ENCODE assay signal across 1 cellular context in genomic region chrX:154409222-154409871, GRCh38.
A peak's percentile ranks its signal among the peaks of the same experiment; 100 is the strongest.
TF ChIP-seq lines count a peak whose summit lies in the region.

DNASE1L1 (minus strand) TSS chrX:154409254; CDS start chrX:154405568, 3,686 bp downstream.

TF ChIP-seq in HepG2, 621 proteins besides CTCF, POLR2A, EP300 and RAD21 (continued from another document and continues in another):
- peak; percentile 34; the same call in 1 of the 2 replicates for TF ChIP-seq PATZ1 (CRISPR knock-in tag; IDR thresholded peaks at IDR 0.05)
- TF ChIP-seq ZNF549 (CRISPR knock-in tag; IDR thresholded peaks at IDR 0.05): no peak
- peak; percentile 46; the same call in 1 of the 2 replicates for TF ChIP-seq KDM2A (CRISPR knock-in tag; IDR thresholded peaks at IDR 0.05; ENCODE audit: borderline replicate concordance, low read depth)
- TF ChIP-seq ZFX (CRISPR knock-in tag; IDR thresholded peaks at IDR 0.05; ENCODE audit: low read depth): peak; percentile 64; the same call in 1 of the 2 replicates
- TF ChIP-seq, protein P1, sequence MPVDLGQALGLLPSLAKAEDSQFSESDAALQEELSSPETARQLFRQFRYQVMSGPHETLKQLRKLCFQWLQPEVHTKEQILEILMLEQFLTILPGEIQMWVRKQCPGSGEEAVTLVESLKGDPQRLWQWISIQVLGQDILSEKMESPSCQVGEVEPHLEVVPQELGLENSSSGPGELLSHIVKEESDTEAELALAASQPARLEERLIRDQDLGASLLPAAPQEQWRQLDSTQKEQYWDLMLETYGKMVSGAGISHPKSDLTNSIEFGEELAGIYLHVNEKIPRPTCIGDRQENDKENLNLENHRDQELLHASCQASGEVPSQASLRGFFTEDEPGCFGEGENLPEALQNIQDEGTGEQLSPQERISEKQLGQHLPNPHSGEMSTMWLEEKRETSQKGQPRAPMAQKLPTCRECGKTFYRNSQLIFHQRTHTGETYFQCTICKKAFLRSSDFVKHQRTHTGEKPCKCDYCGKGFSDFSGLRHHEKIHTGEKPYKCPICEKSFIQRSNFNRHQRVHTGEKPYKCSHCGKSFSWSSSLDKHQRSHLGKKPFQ (CRISPR knock-in tag; IDR thresholded peaks at IDR 0.05; ENCODE audit: insufficient replicate concordance): peak; percentile 32
- 0 out of 2 replicates have a peak, but pooled peaks have one; percentile 35 for TF ChIP-seq SP2 (CRISPR knock-in tag; IDR thresholded peaks at IDR 0.05)
- no peak for TF ChIP-seq JARID2 (CRISPR knock-in tag; IDR thresholded peaks at IDR 0.05; ENCODE audit: insufficient replicate concordance)
- peak; percentile 64; the same call in 1 of the 2 replicates for TF ChIP-seq ARID4A (CRISPR knock-in tag; IDR thresholded peaks at IDR 0.05; ENCODE audit: borderline replicate concordance)
- TF ChIP-seq MAFK (conservative IDR thresholded peaks at IDR 0.05 in 1 of 2, IDR thresholded peaks at IDR 0.05 in 1 of 2; ENCODE audit: low read length in 2 of 2): no peak
- TF ChIP-seq SAP130 (CRISPR knock-in tag; IDR thresholded peaks at IDR 0.05; ENCODE audit: low read depth): peak; percentile 71
- TF ChIP-seq ZNF788 (CRISPR knock-in tag; IDR thresholded peaks at IDR 0.05; ENCODE audit: borderline replicate concordance): peak; percentile 57; the same call in 1 of the 2 replicates
- TF ChIP-seq, protein P2, sequence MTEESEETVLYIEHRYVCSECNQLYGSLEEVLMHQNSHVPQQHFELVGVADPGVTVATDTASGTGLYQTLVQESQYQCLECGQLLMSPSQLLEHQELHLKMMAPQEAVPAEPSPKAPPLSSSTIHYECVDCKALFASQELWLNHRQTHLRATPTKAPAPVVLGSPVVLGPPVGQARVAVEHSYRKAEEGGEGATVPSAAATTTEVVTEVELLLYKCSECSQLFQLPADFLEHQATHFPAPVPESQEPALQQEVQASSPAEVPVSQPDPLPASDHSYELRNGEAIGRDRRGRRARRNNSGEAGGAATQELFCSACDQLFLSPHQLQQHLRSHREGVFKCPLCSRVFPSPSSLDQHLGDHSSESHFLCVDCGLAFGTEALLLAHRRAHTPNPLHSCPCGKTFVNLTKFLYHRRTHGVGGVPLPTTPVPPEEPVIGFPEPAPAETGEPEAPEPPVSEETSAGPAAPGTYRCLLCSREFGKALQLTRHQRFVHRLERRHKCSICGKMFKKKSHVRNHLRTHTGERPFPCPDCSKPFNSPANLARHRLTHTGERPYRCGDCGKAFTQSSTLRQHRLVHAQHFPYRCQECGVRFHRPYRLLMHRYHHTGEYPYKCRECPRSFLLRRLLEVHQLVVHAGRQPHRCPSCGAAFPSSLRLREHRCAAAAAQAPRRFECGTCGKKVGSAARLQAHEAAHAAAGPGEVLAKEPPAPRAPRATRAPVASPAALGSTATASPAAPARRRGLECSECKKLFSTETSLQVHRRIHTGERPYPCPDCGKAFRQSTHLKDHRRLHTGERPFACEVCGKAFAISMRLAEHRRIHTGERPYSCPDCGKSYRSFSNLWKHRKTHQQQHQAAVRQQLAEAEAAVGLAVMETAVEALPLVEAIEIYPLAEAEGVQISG (CRISPR knock-in tag; IDR thresholded peaks at IDR 0.05): 0 out of 2 replicates have a peak, but pooled peaks have one; percentile 12
- TF ChIP-seq FOSL1 (CRISPR knock-in tag; IDR thresholded peaks at IDR 0.05; ENCODE audit: borderline replicate concordance): peak; percentile 57; the same call in 1 of the 2 replicates
- 0 out of 3 replicates have a peak, but pooled peaks have one; percentile 36 for TF ChIP-seq MXI1 (IDR thresholded peaks at IDR 0.05; ENCODE audit: borderline replicate concordance, low read depth, low read length)
- peak; percentile 39; the same call in 1 of the 2 replicates for TF ChIP-seq POLR2G (IDR thresholded peaks at IDR 0.05; ENCODE audit: low read depth, low read length)
- TF ChIP-seq, protein P3, sequence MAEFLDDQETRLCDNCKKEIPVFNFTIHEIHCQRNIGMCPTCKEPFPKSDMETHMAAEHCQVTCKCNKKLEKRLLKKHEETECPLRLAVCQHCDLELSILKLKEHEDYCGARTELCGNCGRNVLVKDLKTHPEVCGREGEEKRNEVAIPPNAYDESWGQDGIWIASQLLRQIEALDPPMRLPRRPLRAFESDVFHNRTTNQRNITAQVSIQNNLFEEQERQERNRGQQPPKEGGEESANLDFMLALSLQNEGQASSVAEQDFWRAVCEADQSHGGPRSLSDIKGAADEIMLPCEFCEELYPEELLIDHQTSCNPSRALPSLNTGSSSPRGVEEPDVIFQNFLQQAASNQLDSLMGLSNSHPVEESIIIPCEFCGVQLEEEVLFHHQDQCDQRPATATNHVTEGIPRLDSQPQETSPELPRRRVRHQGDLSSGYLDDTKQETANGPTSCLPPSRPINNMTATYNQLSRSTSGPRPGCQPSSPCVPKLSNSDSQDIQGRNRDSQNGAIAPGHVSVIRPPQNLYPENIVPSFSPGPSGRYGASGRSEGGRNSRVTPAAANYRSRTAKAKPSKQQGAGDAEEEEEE (CRISPR knock-in tag; IDR thresholded peaks at IDR 0.05; ENCODE audit: borderline replicate concordance): no peak
- peak; percentile 38; the same call in 1 of the 2 replicates for TF ChIP-seq MYC (CRISPR knock-in tag; IDR thresholded peaks at IDR 0.05; ENCODE audit: borderline replicate concordance)
- 0 out of 2 replicates have a peak, but pooled peaks have one; percentile 55 for TF ChIP-seq ZNF501 (CRISPR knock-in tag; IDR thresholded peaks at IDR 0.05)
- peak; percentile 93 for TF ChIP-seq FOSL2 (CRISPR knock-in tag; IDR thresholded peaks at IDR 0.05)
- peak; percentile 8; the same call in 1 of the 2 replicates for TF ChIP-seq GABPA (IDR thresholded peaks at IDR 0.05; ENCODE audit: low read depth, low read length)
- no peak for TF ChIP-seq GABPA (CRISPR knock-in tag; IDR thresholded peaks at IDR 0.05; ENCODE audit: low read depth)
- TF ChIP-seq SP4 (CRISPR knock-in tag; IDR thresholded peaks at IDR 0.05): peak; percentile 24; the same call in 1 of the 2 replicates
- TF ChIP-seq TGIF2 (CRISPR knock-in tag; IDR thresholded peaks at IDR 0.05): 0 out of 2 replicates have a peak, but pooled peaks have one; percentile 30
- TF ChIP-seq, protein P4, sequence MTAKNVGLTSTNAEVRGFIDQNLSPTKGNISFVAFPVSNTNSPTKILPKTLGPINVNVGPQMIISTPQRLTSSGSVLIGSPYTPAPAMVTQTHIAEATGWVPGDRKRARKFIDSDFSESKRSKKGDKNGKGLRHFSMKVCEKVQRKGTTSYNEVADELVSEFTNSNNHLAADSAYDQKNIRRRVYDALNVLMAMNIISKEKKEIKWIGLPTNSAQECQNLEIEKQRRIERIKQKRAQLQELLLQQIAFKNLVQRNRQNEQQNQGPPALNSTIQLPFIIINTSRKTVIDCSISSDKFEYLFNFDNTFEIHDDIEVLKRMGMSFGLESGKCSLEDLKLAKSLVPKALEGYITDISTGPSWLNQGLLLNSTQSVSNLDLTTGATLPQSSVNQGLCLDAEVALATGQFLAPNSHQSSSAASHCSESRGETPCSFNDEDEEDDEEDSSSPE (CRISPR knock-in tag; IDR thresholded peaks at IDR 0.05): no peak
- peak; percentile 55 for TF ChIP-seq RBFOX2 (IDR thresholded peaks at IDR 0.05; ENCODE audit: low read depth, low read length)
- peak; percentile 33 for TF ChIP-seq AGO2 (optimal IDR thresholded peaks at IDR 0.05; ENCODE audit: low read depth, low read length)
- TF ChIP-seq ZNF556 (CRISPR knock-in tag; IDR thresholded peaks at IDR 0.05; ENCODE audit: borderline replicate concordance): no peak
- TF ChIP-seq ZNF33A (CRISPR knock-in tag; IDR thresholded peaks at IDR 0.05; ENCODE audit: borderline replicate concordance): no peak
- peak; percentile 46; the same call in 1 of the 2 replicates for TF ChIP-seq TAF1 (CRISPR knock-in tag; IDR thresholded peaks at IDR 0.05)
- TF ChIP-seq GABPB1 (CRISPR knock-in tag; IDR thresholded peaks at IDR 0.05): peak; percentile 50; the same call in 1 of the 2 replicates
- TF ChIP-seq ZBTB7B (CRISPR knock-in tag; IDR thresholded peaks at IDR 0.05): 0 out of 2 replicates have a peak, but pooled peaks have one; percentile 33
- 0 out of 2 replicates have a peak, but pooled peaks have one; percentile 53 for TF ChIP-seq HNRNPL (IDR thresholded peaks at IDR 0.05; ENCODE audit: low read depth, low read length)
- no peak for TF ChIP-seq NR2F6 (IDR thresholded peaks at IDR 0.05)
- TF ChIP-seq NR2F6 (CRISPR knock-in tag; IDR thresholded peaks at IDR 0.05): peak; percentile 16; the same call in 1 of the 2 replicates
- TF ChIP-seq ARID5B (CRISPR knock-in tag; IDR thresholded peaks at IDR 0.05): 0 out of 2 replicates have a peak, but pooled peaks have one; percentile 8
- peak; percentile 76; the same call in 1 of the 2 replicates for TF ChIP-seq SP5 (CRISPR knock-in tag; IDR thresholded peaks at IDR 0.05; ENCODE audit: borderline replicate concordance, low read depth)
